16 cellular contexts compared by ENCODE assay signal in the genomic region with DNA sequence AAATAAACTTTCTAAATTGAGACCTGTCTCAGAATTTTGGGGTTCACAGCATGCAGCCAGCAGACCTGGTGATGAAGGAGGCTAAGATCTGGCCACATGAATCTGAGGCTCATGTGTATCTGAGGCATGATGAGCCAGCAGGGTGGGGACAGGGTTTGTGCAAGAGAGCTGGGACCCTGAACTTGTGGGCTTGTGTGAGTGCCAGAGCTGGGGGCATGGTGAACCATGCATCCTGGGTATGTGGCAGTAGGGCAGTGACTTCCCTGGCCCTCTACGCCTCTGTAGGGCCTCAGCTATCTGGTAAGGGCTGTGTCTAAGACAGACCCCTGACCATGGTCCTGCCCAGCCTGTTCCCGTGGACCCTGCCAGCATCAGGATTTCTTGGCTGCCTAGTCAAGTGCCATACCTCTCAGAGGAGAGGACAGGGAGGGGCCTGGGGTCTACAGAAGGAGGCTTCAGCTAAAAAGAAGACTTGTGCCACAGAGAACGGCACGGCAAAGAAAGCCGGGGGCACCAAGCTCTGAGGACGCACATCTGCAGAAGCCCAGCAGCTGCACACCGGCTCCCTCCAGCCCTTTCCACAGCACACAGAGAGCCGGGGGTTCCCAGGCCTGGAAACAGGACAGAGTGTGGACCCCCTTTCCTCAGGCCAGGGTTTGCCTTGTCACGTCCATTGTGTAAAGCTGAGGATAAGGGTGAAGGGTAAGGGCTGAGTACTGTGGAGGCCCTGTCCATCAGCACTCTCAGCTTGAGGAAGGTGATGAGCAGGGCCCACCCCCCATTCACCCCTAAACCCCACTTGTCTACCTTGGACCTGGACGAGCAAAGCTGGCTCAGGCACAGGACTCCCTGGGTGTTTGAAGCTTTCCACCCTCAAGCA.
DNase-seq lines count a peak whose midpoint lies in the region; ATAC-seq and TF ChIP-seq lines count a peak whose summit lies in the region.
"Had no signal": no experiment of that assay in that cellular context is flagged by ENCODE, and none has a peak within 500 bp of the region (broad histone marks: within the 10 kb centered on the region; RNA-seq: fewer than 3 reads in every experiment).

No MANE protein-coding gene starts in this region.

- DNase-seq in SK-N-SH = no peak
- peak; percentile 7 to 84 for DNase-seq in lower leg skin (ENCODE audit: low spot score in 2 of 2)
- DNase-seq in neuronal stem cell (ENCODE audit: low spot score) = no peak
- DNase-seq in NCI-H774 (lab: John Stamatoyannopoulos, UW) = no peak
- DNase-seq in NCI-H1092 treated with DMSO at 0.1 percent for 48 hours (lab: John Stamatoyannopoulos, UW) = no peak
- no peak for DNase-seq in SIG-M5 (lab: John Stamatoyannopoulos, UW)
- DNase-seq: Caco-2, DMS53, NCI-H146, NCI-H2107, NCI-H69 had no signal

- H3K4ac ChIP-seq in neuronal stem cell (ENCODE audit: low read length) = no peak overlapping the region

- intact Hi-C loops in lower leg skin (cut with DNase I; ENCODE audit: low total_unique reads) = no loop called here

- H3K4me3 ChIP-seq in SK-N-SH (ENCODE audit: low read depth in 2 of 2, low read length in 1 of 2) (no peak overlapping the region), HEK293 (ENCODE audit: low read depth, low read length) (no peak overlapping the region), lower leg skin (ENCODE audit: low read depth, poor library complexity, severe bottlenecking) (no peak overlapping the region), neuronal stem cell (ENCODE audit: low read length in 2 of 2) (no peak overlapping the region)

- no peak overlapping the region for H4K91ac ChIP-seq in neuronal stem cell (ENCODE audit: low read depth, low read length, poor library complexity)

- H4K20me1 ChIP-seq in SK-N-SH (ENCODE audit: insufficient read depth) = no peaks in the 10 kb centered on the region

- H2BK12ac ChIP-seq in neuronal stem cell (ENCODE audit: low read length) = no peak overlapping the region

- no peaks in the 10 kb centered on the region for H3K9me2 ChIP-seq in SK-N-SH

- H3K79me2 ChIP-seq in SK-N-SH (ENCODE audit: insufficient read depth) = no peaks in the 10 kb centered on the region

- no peaks in the 10 kb centered on the region for H3K4me1 ChIP-seq in SK-N-SH (ENCODE audit: control insufficient read depth in 1 of 2, insufficient read depth in 2 of 2, low read depth in 1 of 2, low read length in 1 of 2)
- H3K4me1 ChIP-seq in HEK293 (ENCODE audit: control insufficient read depth, insufficient read depth, low read length) = no peaks in the 10 kb centered on the region; the same call in 1 of the 2 replicates
- H3K4me1 ChIP-seq in neuronal stem cell (ENCODE audit: control insufficient read depth in 2 of 2, insufficient read depth in 1 of 2, low read depth in 1 of 2, low read length in 2 of 2) = peaks cover 0 to 10% of the 10 kb centered on the region in 2 donors

- no peaks in the 10 kb centered on the region for H3K79me1 ChIP-seq in neuronal stem cell (ENCODE audit: low read depth, low read length)

- WGBS in SK-N-SH (ENCODE audit: low lambda C conversion rate) = 0% methylated on average over 2 of the region's 10 CpGs
- WGBS in lower leg skin, 2 donors = 79 to 82% methylated on average over 9 to 10 of the region's 10 CpGs
- WGBS in neuronal stem cell (ENCODE audit: extremely low coverage in 2 of 2, insufficient read length in 2 of 2, insufficient replicate concordance in 1 of 2), 2 donors = no CpG with 5 or more reads among the region's 10 CpGs

- no peak overlapping the region for H2BK15ac ChIP-seq in neuronal stem cell (ENCODE audit: low read length)

- H4K8ac ChIP-seq in neuronal stem cell (ENCODE audit: low read depth, low read length) = no peak overlapping the region

- no peak overlapping the region for H2AFZ ChIP-seq in SK-N-SH (ENCODE audit: low read depth)
- no peak overlapping the region for H2AFZ ChIP-seq in neuronal stem cell (ENCODE audit: low read length)

- H3K18ac ChIP-seq in neuronal stem cell (ENCODE audit: low read length) = peak overlapping the region; percentile 12

- H3K9me3 ChIP-seq in SK-N-SH (no peaks in the 10 kb centered on the region), HEK293 (ENCODE audit: control insufficient read depth, insufficient read depth, low read depth, low read length) (no peaks in the 10 kb centered on the region), neuronal stem cell (replicated peaks in 1 of 2; ENCODE audit: control insufficient read depth in 2 of 2, insufficient read depth in 1 of 2, low read depth in 1 of 2, low read length in 2 of 2) (peaks cover 3 to 14% of the 10 kb centered on the region in 2 donors)
- H3K9me3 ChIP-seq: Caco-2 had no signal

- no peak overlapping the region for H3K14ac ChIP-seq in neuronal stem cell (ENCODE audit: low read length)

- no peak overlapping the region for H2BK120ac ChIP-seq in neuronal stem cell (ENCODE audit: low read depth, low read length)

- H2BK5ac ChIP-seq in neuronal stem cell (ENCODE audit: low read length) = no peak overlapping the region

- TF ChIP-seq POLR2A in lower leg skin (IDR thresholded peaks at IDR 0.05) = no peak

- POLR2A ChIA-PET in SK-N-SH (lab: Yijun Ruan, JAX) (no interaction called here), HEK293 (lab: Yijun Ruan, JAX) (no interaction called here)

- no peaks in the 10 kb centered on the region for H3K36me3 ChIP-seq in SK-N-SH (replicated peaks in 1 of 2; ENCODE audit: control insufficient read depth in 1 of 2, insufficient read depth in 2 of 2, low read length in 1 of 2)
- no peaks in the 10 kb centered on the region for H3K36me3 ChIP-seq in HEK293 (ENCODE audit: control insufficient read depth in 2 of 2, insufficient read depth in 1 of 2, low read length in 2 of 2)
- no peaks in the 10 kb centered on the region for H3K36me3 ChIP-seq in neuronal stem cell (replicated peaks in 1 of 2; ENCODE audit: control insufficient read depth in 2 of 2, insufficient read depth in 2 of 2, low read length in 2 of 2)

- CTCF ChIA-PET in SK-N-SH (lab: Yijun Ruan, JAX) (interaction anchor here (0.6 to 2.8 kb wide), 6 partner anchors 10 to 370 kb away, joined by 3 to 14 read pairs (median 4); no protein-coding TSS in a partner anchor), HEK293 (lab: Yijun Ruan, JAX) (interaction anchor here (0.5 to 2.4 kb wide), 5 partner anchors 15 to 665 kb away, joined by 3 to 11 read pairs (median 4); no protein-coding TSS in a partner anchor)

- ATAC-seq in SK-N-SH treated with all-trans-retinoic acid at 6 μM for 48 hours = no peak

- H3K27ac ChIP-seq in SK-N-SH (ENCODE audit: low read depth in 2 of 2, low read length in 1 of 2) (no peak overlapping the region), HEK293 (ENCODE audit: extremely low read depth, low read depth, low read length) (no peak overlapping the region), neuronal stem cell (replicated peaks; ENCODE audit: low read length) (no peak overlapping the region)
- H3K27ac ChIP-seq: 22Rv1, C4-2B, RWPE1 had no signal

- H3K4me2 ChIP-seq in SK-N-SH (no peak overlapping the region), neuronal stem cell (ENCODE audit: insufficient read depth, low read length, poor library complexity, severe bottlenecking) (no peak overlapping the region)

- no peak overlapping the region for H3K9ac ChIP-seq in SK-N-SH
- H3K9ac ChIP-seq in neuronal stem cell (ENCODE audit: low read depth, low read length, poor library complexity) = no peak overlapping the region

- no peak for TF ChIP-seq EP300 in SK-N-SH (IDR thresholded peaks at IDR 0.05; ENCODE audit: borderline replicate concordance in 1 of 2, low read depth in 1 of 2, low read length in 1 of 2)

- H3K27me3 ChIP-seq in SK-N-SH (ENCODE audit: insufficient read depth) = peaks cover 87% of the 10 kb centered on the region
- peaks cover 3 to 32% (median 22%) of the 10 kb centered on the region in 3 experiments for H3K27me3 ChIP-seq in neuronal stem cell (ENCODE audit: control insufficient read depth in 3 of 3, insufficient read depth in 3 of 3, low read depth in 1 of 3, low read length in 3 of 3)

- no peak overlapping the region for H2AK5ac ChIP-seq in neuronal stem cell (ENCODE audit: low read depth, low read length)

- TF ChIP-seq RAD21 in SK-N-SH (IDR thresholded peaks at IDR 0.05; ENCODE audit: low read length) = no peak

- no peak overlapping the region for H3K23ac ChIP-seq in neuronal stem cell (ENCODE audit: low read depth, low read length, poor library complexity)

- no peak for TF ChIP-seq CTCF in SK-N-SH (IDR thresholded peaks at IDR 0.05)
- no peak for TF ChIP-seq CTCF in HEK293 (tag by site-specific recombination; IDR thresholded peaks at IDR 0.05)
- no peak for TF ChIP-seq CTCF in lower leg skin (IDR thresholded peaks at IDR 0.05)

- H3F3A ChIP-seq in SK-N-SH (replicated peaks; ENCODE audit: insufficient read depth) = no peaks in the 10 kb centered on the region

TF ChIP-seq in SK-N-SH, 30 proteins besides CTCF, POLR2A, EP300 and RAD21 (continues in another document):
- TF ChIP-seq, protein P1, sequence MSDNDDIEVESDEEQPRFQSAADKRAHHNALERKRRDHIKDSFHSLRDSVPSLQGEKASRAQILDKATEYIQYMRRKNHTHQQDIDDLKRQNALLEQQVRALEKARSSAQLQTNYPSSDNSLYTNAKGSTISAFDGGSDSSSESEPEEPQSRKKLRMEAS (IDR thresholded peaks at IDR 0.05; ENCODE audit: low read depth) = no peak

TF ChIP-seq in SK-N-SH treated with all-trans-retinoic acid at 6 μM for 48 hours, 23 proteins besides CTCF, POLR2A, EP300 and RAD21 (continues in another document):
- TF ChIP-seq PPARA (CRISPR knock-in tag; IDR thresholded peaks at IDR 0.05; ENCODE audit: borderline replicate concordance) = no peak
- TF ChIP-seq ZNF8 (CRISPR knock-in tag; IDR thresholded peaks at IDR 0.05) = no peak
- TF ChIP-seq TOX (CRISPR knock-in tag; IDR thresholded peaks at IDR 0.05; ENCODE audit: borderline replicate concordance) = no peak

TF ChIP-seq in HEK293, 187 proteins besides CTCF, POLR2A, EP300 and RAD21 (continues in another document):
- TF ChIP-seq ZNF792 (tag by site-specific recombination; IDR thresholded peaks at IDR 0.05) (no peak), ZNF555 (tag by site-specific recombination; conservative IDR thresholded peaks at IDR 0.05) (no peak)

Comparison
In these comparisons a context has a peak if more than half of its experiments do, and no peak if none do; other contexts are left out.
1. DNase-seq: peak in lower leg skin (2 of 2); none in SK-N-SH (single experiment), neuronal stem cell (single experiment), NCI-H774 (single experiment), NCI-H1092 treated with DMSO at 0.1 percent for 48 hours (single experiment) and SIG-M5 (single experiment).